In genomic region chr13:59281453-59281852, GRCh38 we compare ENCODE assay signal across 1 cellular context.
TF ChIP-seq lines count a peak whose summit lies in the region.

No MANE protein-coding gene starts in this region.

TF ChIP-seq in GM23338, 12 proteins besides CTCF, POLR2A, EP300 and RAD21 (continued from another document):
- no peak for TF ChIP-seq ZNF462 (CRISPR knock-in tag; IDR thresholded peaks at IDR 0.05)
- TF ChIP-seq POLR2AphosphoS5 (IDR thresholded peaks at IDR 0.05; ENCODE audit: low read depth) = no peak
- no peak for TF ChIP-seq EZH2 (IDR thresholded peaks at IDR 0.05; ENCODE audit: low read depth, unreplicated experiment)
